In the genomic region with DNA sequence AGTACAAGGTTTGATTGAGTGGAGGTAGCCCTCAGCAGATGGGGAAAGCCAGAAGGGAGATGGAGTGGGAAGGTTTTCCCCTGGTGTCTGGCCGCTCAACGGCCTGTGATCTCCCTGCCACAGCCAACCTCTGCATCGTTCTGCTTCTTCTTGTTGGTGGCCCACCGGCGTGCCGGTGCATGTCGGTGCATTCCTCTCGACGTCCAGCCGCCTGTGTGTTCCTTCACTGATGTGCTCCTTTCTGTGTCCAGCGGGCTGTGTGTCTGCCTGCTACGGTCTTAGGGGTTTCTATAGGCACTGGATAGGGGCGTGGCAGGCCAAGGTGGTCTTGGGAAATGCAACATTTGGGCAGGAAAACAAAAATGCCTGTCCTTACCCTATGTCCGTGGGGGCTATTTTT, we compare ENCODE assay signal across 7 cellular contexts.
"Had no signal": no experiment of that assay in that cellular context is flagged by ENCODE, and none has a peak within 500 bp of the region (broad histone marks: within the 10 kb centered on the region; RNA-seq: fewer than 3 reads in every experiment).

No MANE protein-coding gene starts in this region.

- H3K4me3 ChIP-seq: GM23338 had no signal

- FAIRE-seq: H1, H54, HepG2 had no signal

- DNase-seq: H9, HCEC 1CT, KG1 had no signal

- ATAC-seq: GM23338, HepG2 had no signal
